ENCODE assay signal across 21 cellular contexts in the genomic region with DNA sequence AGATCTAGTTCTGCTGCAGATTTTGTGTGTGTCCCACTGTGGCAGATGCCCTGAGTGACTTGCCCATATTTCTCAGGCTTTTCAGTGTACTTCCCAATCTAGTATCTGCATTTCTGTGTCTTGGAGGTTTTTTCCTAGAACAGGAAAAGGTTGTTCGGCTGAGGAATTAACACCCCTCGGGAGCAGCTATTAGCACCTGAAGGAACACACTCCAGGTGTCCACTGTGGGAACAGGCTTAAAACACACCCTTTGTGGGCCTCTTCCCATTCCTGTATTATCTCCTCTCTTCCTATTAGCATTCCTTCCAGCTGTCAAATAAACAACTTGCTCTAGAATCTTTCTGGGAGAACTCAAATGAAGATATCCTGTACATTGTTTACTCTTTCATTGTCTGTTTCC.
DNase-seq lines count a peak whose midpoint lies in the region; ATAC-seq and TF ChIP-seq lines count a peak whose summit lies in the region.
"Had no signal": no experiment of that assay in that cellular context is flagged by ENCODE, and none has a peak within 500 bp of the region (broad histone marks: within the 10 kb centered on the region; RNA-seq: fewer than 3 reads in every experiment).

No MANE protein-coding gene starts in this region.

- H3K4me2 ChIP-seq in mesenchymal stem cell (ENCODE audit: low read length, poor library complexity, severe bottlenecking): no peak overlapping the region

- TF ChIP-seq POLR2A in ovary (IDR thresholded peaks at IDR 0.05): no peak

- intact Hi-C loops in ovary (cut with DNase I): no loop called here

- H3K27me3 Mint-ChIP-seq in WTC11 (ENCODE audit: low read depth): no peaks in the 10 kb centered on the region
- H3K27me3 Mint-ChIP-seq: B cell had no signal

- H2BK12ac ChIP-seq in mesenchymal stem cell (ENCODE audit: low read length in 2 of 2): no peak overlapping the region

- no peaks in the 10 kb centered on the region for H3K36me3 ChIP-seq in H7 (replicated peaks; ENCODE audit: control insufficient read depth, insufficient read depth, low read length)
- H3K36me3 ChIP-seq in mesenchymal stem cell (ENCODE audit: control insufficient read depth in 1 of 2, insufficient read depth in 2 of 2, low read depth in 1 of 2, low read length in 2 of 2): peaks cover 0 to 61% of the 10 kb centered on the region in 2 experiments
- no peaks in the 10 kb centered on the region for H3K36me3 ChIP-seq in ovary

- WGBS in mesenchymal stem cell: 28% methylated on average over 2 of the region's 2 CpGs
- 36 to 40% (median 38%) methylated on average over 2 of the region's 2 CpGs for WGBS in ovary, 3 donors

- no peak for TF ChIP-seq CTCF in WTC11 (IDR thresholded peaks at IDR 0.05)
- no peak for TF ChIP-seq CTCF in ovary (IDR thresholded peaks at IDR 0.05)

- H3K4me3 ChIP-seq in H7 (ENCODE audit: insufficient read depth, low read depth, low read length): no peak overlapping the region
- H3K4me3 ChIP-seq in mesenchymal stem cell (ENCODE audit: insufficient read depth in 1 of 2, low read depth in 1 of 2, low read length in 2 of 2): no peak overlapping the region
- no peak overlapping the region for H3K4me3 ChIP-seq in ovary

- no peak for TF ChIP-seq EP300 in ovary (IDR thresholded peaks at IDR 0.05)

- CTCF ChIA-PET in WTC11 (lab: Charles Lee): no interaction called here

- H3K4me1 ChIP-seq in mesenchymal stem cell (ENCODE audit: control insufficient read depth, insufficient read depth, low read depth, low read length): no peaks in the 10 kb centered on the region
- H3K4me1 ChIP-seq in ovary (ENCODE audit: insufficient read depth): no peaks in the 10 kb centered on the region

- H3K23ac ChIP-seq in mesenchymal stem cell (ENCODE audit: low read length in 2 of 2): no peak overlapping the region

- no peak overlapping the region for H3K14ac ChIP-seq in mesenchymal stem cell (ENCODE audit: low read length in 2 of 2)

- no peak overlapping the region for H2BK5ac ChIP-seq in mesenchymal stem cell (ENCODE audit: low read depth, low read length, poor library complexity, severe bottlenecking)

- H3K79me1 ChIP-seq in mesenchymal stem cell (replicated peaks; ENCODE audit: low read length, poor library complexity, severe bottlenecking): no peaks in the 10 kb centered on the region

- H3K27me3 ChIP-seq in H7 (ENCODE audit: control insufficient read depth, insufficient read depth, low read length) (no peaks in the 10 kb centered on the region), mesenchymal stem cell (ENCODE audit: control insufficient read depth in 1 of 2, insufficient read depth in 1 of 2, low read length in 2 of 2) (no peaks in the 10 kb centered on the region), ovary (peaks cover 5% of the 10 kb centered on the region)

- H2AFZ ChIP-seq in mesenchymal stem cell (ENCODE audit: low read depth, low read length): no peak overlapping the region

- H3K9me3 Mint-ChIP-seq in WTC11: no peaks in the 10 kb centered on the region

- H3K9ac ChIP-seq in mesenchymal stem cell (ENCODE audit: low read length): no peak overlapping the region

- H3K27ac ChIP-seq in mesenchymal stem cell (ENCODE audit: low read length, poor library complexity, severe bottlenecking): no peak overlapping the region
- H3K27ac ChIP-seq in ovary: no peak overlapping the region

- H3K4ac ChIP-seq in mesenchymal stem cell (ENCODE audit: low read depth in 1 of 2, low read length in 2 of 2): no peak overlapping the region

- peaks cover 4% of the 10 kb centered on the region; the same call in 1 of the 2 replicates for H3K36me3 Mint-ChIP-seq in WTC11
- H3K36me3 Mint-ChIP-seq: CD14-positive monocyte had no signal

- no peak overlapping the region for H4K91ac ChIP-seq in mesenchymal stem cell (ENCODE audit: low read length)

- POLR2A ChIA-PET in WTC11 (lab: Charles Lee): no interaction called here

- H2BK120ac ChIP-seq in mesenchymal stem cell (ENCODE audit: low read depth, low read length): no peak overlapping the region

- peak overlapping the region; percentile 4; the same call in 1 of the 2 replicates for H3K4me3 Mint-ChIP-seq in WTC11
- H3K4me3 Mint-ChIP-seq: B cell, CD14-positive monocyte had no signal

- H3K4me1 Mint-ChIP-seq in WTC11: peaks cover 67% of the 10 kb centered on the region
- H3K4me1 Mint-ChIP-seq: B cell, CD14-positive monocyte had no signal

- H3K27ac Mint-ChIP-seq in WTC11: peak overlapping the region; percentile 95
- H3K27ac Mint-ChIP-seq: B cell, CD14-positive monocyte had no signal

- no peak overlapping the region for H2AK5ac ChIP-seq in mesenchymal stem cell (ENCODE audit: low read length, severe bottlenecking)

- H3K9me3 ChIP-seq in mesenchymal stem cell (ENCODE audit: control insufficient read depth, low read length) (no peaks in the 10 kb centered on the region), ovary (no peaks in the 10 kb centered on the region)

- DNase-seq in H7 (peak; percentile 11), WTC11 (ENCODE audit: low spot score) (peak; percentile 38), iPS DF 19.7 (ENCODE audit: low read depth, low spot score) (peak; percentile 90), mesenchymal stem cell (no peak), ovary (no peak)
- DNase-seq in activated CD4-positive, alpha-beta T cell treated with anti-CD3 and anti-CD28 coated beads for 48 hours: no peak
- DNase-seq: DMS79, GOT3, IMR-90, NCI-H1105, NCI-H146, NCI-H2029 treated with DMSO at 0.1 percent for 48 hours, NCI-H226, NCI-H510A treated with DMSO at 0.1 percent for 48 hours, NCI-H774, PC-3, Right ventricle myocardium superior had no signal

- peak overlapping the region; percentile 75 for H4K8ac ChIP-seq in mesenchymal stem cell (ENCODE audit: low read length)

- H3K18ac ChIP-seq in mesenchymal stem cell (ENCODE audit: low read depth in 1 of 2, low read length in 2 of 2): no peak overlapping the region

- peak overlapping the region; percentile 7 for H2BK15ac ChIP-seq in mesenchymal stem cell (ENCODE audit: low read depth, poor library complexity, severe bottlenecking)

- ATAC-seq in WTC11 (peak; percentile 96), GM18873 (IDR thresholded peaks at IDR 0.05; ENCODE audit: low FRiP score, unreplicated experiment) (no peak), GM21528 (IDR thresholded peaks at IDR 0.05; ENCODE audit: low FRiP score, unreplicated experiment) (no peak)
- ATAC-seq: PC-3 had no signal

TF ChIP-seq in WTC11, 78 proteins besides CTCF, POLR2A, EP300 and RAD21:
- peak; percentile 93 for TF ChIP-seq ZNF423 (CRISPR knock-in tag; IDR thresholded peaks at IDR 0.05)
- peak; percentile 54; the same call in 1 of the 2 replicates for TF ChIP-seq TEAD1 (CRISPR knock-in tag; IDR thresholded peaks at IDR 0.05)
- TF ChIP-seq, protein P1, sequence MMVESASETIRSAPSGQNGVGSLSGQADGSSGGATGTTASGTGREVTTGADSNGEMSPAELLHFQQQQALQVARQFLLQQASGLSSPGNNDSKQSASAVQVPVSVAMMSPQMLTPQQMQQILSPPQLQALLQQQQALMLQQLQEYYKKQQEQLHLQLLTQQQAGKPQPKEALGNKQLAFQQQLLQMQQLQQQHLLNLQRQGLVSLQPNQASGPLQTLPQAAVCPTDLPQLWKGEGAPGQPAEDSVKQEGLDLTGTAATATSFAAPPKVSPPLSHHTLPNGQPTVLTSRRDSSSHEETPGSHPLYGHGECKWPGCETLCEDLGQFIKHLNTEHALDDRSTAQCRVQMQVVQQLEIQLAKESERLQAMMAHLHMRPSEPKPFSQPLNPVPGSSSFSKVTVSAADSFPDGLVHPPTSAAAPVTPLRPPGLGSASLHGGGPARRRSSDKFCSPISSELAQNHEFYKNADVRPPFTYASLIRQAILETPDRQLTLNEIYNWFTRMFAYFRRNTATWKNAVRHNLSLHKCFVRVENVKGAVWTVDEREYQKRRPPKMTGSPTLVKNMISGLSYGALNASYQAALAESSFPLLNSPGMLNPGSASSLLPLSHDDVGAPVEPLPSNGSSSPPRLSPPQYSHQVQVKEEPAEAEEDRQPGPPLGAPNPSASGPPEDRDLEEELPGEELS (CRISPR knock-in tag; IDR thresholded peaks at IDR 0.05): peak; percentile 72; the same call in 1 of the 2 replicates
- TF ChIP-seq ETV6 (CRISPR knock-in tag; IDR thresholded peaks at IDR 0.05): peak; percentile 74
- no peak for TF ChIP-seq TCF7 (CRISPR knock-in tag; IDR thresholded peaks at IDR 0.05; ENCODE audit: low read depth)
TF ChIP-seq in WTC11: peak in this region for 4.

Comparison
In these comparisons a context has a peak if more than half of its experiments do, and no peak if none do; other contexts are left out.
1. DNase-seq: peak in H7 (single experiment), WTC11 (single experiment) and iPS DF 19.7 (single experiment); none in mesenchymal stem cell (single experiment), activated CD4-positive, alpha-beta T cell treated with anti-CD3 and anti-CD28 coated beads for 48 hours (single experiment) and ovary (0 of 5).